In the genomic region with DNA sequence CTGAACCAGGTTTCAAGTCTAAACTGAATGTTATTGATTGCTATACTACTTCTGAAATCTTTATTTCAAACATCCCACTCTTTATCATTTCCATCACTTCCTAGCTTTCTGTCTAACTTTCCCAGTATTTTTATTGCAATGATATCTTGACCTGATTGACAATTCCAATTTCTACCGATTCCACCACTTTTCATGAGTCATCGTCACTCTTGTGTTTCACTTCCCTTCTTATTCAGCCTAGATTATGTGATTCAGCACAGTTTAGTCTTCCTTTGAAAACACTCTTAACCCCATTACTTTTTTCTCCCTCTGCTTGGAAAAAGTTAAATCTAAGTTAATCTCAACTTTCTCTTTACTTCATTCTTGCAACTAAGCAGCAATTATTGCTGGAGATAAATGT, we compare ENCODE assay signal across 1 cellular context.
TF ChIP-seq lines count a peak whose summit lies in the region.

No MANE protein-coding gene starts in this region.

TF ChIP-seq in K562, 482 proteins besides CTCF, POLR2A, EP300 and RAD21 (continued from another document):
- TF ChIP-seq, protein P1, sequence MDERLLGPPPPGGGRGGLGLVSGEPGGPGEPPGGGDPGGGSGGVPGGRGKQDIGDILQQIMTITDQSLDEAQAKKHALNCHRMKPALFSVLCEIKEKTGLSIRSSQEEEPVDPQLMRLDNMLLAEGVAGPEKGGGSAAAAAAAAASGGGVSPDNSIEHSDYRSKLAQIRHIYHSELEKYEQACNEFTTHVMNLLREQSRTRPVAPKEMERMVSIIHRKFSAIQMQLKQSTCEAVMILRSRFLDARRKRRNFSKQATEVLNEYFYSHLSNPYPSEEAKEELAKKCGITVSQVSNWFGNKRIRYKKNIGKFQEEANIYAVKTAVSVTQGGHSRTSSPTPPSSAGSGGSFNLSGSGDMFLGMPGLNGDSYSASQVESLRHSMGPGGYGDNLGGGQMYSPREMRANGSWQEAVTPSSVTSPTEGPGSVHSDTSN (CRISPR knock-in tag; IDR thresholded peaks at IDR 0.05; ENCODE audit: low read depth), result no peak
- TF ChIP-seq, protein P1 (tag; conservative IDR thresholded peaks at IDR 0.05; ENCODE audit: low read depth), result no peak
- TF ChIP-seq MXI1 (IDR thresholded peaks at IDR 0.05; ENCODE audit: low read depth, low read length) (no peak), SETDB1 (IDR thresholded peaks at IDR 0.05; ENCODE audit: low read length) (no peak), CHD2 (IDR thresholded peaks at IDR 0.05; ENCODE audit: low read depth, low read length) (no peak), SNRNP70 (optimal IDR thresholded peaks at IDR 0.05; ENCODE audit: low read depth, low read length) (no peak), NFE2 (IDR thresholded peaks at IDR 0.05; ENCODE audit: low read depth) (peak; percentile 86), ETV6 (IDR thresholded peaks at IDR 0.05; ENCODE audit: borderline replicate concordance in 1 of 2, low read depth in 2 of 2, low read length in 1 of 2) (no peak), ETV6 (CRISPR knock-in tag; IDR thresholded peaks at IDR 0.05; ENCODE audit: borderline replicate concordance) (no peak), FOXK1 (CRISPR knock-in tag; IDR thresholded peaks at IDR 0.05; ENCODE audit: borderline replicate concordance) (no peak), ZNF263 (CRISPR knock-in tag; IDR thresholded peaks at IDR 0.05; ENCODE audit: borderline replicate concordance) (no peak), PRMT5 (CRISPR knock-in tag; IDR thresholded peaks at IDR 0.05) (no peak), NFRKB (IDR thresholded peaks at IDR 0.05; ENCODE audit: low read depth) (no peak), MAFG (tag; conservative IDR thresholded peaks at IDR 0.05) (peak; percentile 93), TOE1 (IDR thresholded peaks at IDR 0.05; ENCODE audit: borderline replicate concordance) (0 out of 2 replicates have a peak, but pooled peaks have one; percentile 18), TOE1 (CRISPR knock-in tag; IDR thresholded peaks at IDR 0.05; ENCODE audit: borderline replicate concordance, low read depth) (no peak), SMAD2 (IDR thresholded peaks at IDR 0.05; ENCODE audit: low read depth, low read length) (no peak), RFX1 (IDR thresholded peaks at IDR 0.05) (no peak), GATAD2A (IDR thresholded peaks at IDR 0.05) (no peak), IRF2 (CRISPR knock-in tag; IDR thresholded peaks at IDR 0.05) (no peak), RBM17 (IDR thresholded peaks at IDR 0.05; ENCODE audit: borderline replicate concordance, low read depth, low read length) (no peak), CBX3 (IDR thresholded peaks at IDR 0.05; ENCODE audit: borderline replicate concordance in 1 of 2, low read length in 2 of 2) (no peak), ZNF57 (CRISPR knock-in tag; IDR thresholded peaks at IDR 0.05) (no peak), RFX7 (CRISPR knock-in tag; IDR thresholded peaks at IDR 0.05) (no peak), MYBL2 (IDR thresholded peaks at IDR 0.05; ENCODE audit: low read depth) (no peak), MYBL2 (CRISPR knock-in tag; IDR thresholded peaks at IDR 0.05; ENCODE audit: borderline replicate concordance) (no peak), ZSCAN32 (CRISPR knock-in tag; IDR thresholded peaks at IDR 0.05) (no peak), RFX5 (IDR thresholded peaks at IDR 0.05; ENCODE audit: low read depth, low read length) (no peak), STAT5A (IDR thresholded peaks at IDR 0.05; ENCODE audit: borderline replicate concordance, low read length) (no peak), ZNF165 (CRISPR knock-in tag; IDR thresholded peaks at IDR 0.05; ENCODE audit: borderline replicate concordance) (no peak), BDP1 (IDR thresholded peaks at IDR 0.05; ENCODE audit: insufficient read depth, insufficient read length) (no peak), CXXC5 (CRISPR knock-in tag; IDR thresholded peaks at IDR 0.05) (no peak)
- TF ChIP-seq, protein P2, sequence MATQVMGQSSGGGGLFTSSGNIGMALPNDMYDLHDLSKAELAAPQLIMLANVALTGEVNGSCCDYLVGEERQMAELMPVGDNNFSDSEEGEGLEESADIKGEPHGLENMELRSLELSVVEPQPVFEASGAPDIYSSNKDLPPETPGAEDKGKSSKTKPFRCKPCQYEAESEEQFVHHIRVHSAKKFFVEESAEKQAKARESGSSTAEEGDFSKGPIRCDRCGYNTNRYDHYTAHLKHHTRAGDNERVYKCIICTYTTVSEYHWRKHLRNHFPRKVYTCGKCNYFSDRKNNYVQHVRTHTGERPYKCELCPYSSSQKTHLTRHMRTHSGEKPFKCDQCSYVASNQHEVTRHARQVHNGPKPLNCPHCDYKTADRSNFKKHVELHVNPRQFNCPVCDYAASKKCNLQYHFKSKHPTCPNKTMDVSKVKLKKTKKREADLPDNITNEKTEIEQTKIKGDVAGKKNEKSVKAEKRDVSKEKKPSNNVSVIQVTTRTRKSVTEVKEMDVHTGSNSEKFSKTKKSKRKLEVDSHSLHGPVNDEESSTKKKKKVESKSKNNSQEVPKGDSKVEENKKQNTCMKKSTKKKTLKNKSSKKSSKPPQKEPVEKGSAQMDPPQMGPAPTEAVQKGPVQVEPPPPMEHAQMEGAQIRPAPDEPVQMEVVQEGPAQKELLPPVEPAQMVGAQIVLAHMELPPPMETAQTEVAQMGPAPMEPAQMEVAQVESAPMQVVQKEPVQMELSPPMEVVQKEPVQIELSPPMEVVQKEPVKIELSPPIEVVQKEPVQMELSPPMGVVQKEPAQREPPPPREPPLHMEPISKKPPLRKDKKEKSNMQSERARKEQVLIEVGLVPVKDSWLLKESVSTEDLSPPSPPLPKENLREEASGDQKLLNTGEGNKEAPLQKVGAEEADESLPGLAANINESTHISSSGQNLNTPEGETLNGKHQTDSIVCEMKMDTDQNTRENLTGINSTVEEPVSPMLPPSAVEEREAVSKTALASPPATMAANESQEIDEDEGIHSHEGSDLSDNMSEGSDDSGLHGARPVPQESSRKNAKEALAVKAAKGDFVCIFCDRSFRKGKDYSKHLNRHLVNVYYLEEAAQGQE (CRISPR knock-in tag; IDR thresholded peaks at IDR 0.05; ENCODE audit: low read depth), result no peak
- TF ChIP-seq, protein P3, sequence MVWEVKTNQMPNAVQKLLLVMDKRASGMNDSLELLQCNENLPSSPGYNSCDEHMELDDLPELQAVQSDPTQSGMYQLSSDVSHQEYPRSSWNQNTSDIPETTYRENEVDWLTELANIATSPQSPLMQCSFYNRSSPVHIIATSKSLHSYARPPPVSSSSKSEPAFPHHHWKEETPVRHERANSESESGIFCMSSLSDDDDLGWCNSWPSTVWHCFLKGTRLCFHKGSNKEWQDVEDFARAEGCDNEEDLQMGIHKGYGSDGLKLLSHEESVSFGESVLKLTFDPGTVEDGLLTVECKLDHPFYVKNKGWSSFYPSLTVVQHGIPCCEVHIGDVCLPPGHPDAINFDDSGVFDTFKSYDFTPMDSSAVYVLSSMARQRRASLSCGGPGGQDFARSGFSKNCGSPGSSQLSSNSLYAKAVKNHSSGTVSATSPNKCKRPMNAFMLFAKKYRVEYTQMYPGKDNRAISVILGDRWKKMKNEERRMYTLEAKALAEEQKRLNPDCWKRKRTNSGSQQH (CRISPR knock-in tag; IDR thresholded peaks at IDR 0.05), result no peak
- TF ChIP-seq, protein P4, sequence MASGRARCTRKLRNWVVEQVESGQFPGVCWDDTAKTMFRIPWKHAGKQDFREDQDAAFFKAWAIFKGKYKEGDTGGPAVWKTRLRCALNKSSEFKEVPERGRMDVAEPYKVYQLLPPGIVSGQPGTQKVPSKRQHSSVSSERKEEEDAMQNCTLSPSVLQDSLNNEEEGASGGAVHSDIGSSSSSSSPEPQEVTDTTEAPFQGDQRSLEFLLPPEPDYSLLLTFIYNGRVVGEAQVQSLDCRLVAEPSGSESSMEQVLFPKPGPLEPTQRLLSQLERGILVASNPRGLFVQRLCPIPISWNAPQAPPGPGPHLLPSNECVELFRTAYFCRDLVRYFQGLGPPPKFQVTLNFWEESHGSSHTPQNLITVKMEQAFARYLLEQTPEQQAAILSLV (tag; IDR thresholded peaks at IDR 0.05), result no peak
- TF ChIP-seq, protein P5, sequence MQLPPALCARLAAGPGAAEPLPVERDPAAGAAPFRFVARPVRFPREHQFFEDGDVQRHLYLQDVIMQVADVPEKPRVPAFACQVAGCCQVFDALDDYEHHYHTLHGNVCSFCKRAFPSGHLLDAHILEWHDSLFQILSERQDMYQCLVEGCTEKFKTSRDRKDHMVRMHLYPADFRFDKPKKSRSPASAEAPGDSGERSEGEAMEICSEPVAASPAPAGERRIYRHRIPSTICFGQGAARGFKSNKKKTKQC (CRISPR knock-in tag; IDR thresholded peaks at IDR 0.05), result no peak
- TF ChIP-seq, protein P6, sequence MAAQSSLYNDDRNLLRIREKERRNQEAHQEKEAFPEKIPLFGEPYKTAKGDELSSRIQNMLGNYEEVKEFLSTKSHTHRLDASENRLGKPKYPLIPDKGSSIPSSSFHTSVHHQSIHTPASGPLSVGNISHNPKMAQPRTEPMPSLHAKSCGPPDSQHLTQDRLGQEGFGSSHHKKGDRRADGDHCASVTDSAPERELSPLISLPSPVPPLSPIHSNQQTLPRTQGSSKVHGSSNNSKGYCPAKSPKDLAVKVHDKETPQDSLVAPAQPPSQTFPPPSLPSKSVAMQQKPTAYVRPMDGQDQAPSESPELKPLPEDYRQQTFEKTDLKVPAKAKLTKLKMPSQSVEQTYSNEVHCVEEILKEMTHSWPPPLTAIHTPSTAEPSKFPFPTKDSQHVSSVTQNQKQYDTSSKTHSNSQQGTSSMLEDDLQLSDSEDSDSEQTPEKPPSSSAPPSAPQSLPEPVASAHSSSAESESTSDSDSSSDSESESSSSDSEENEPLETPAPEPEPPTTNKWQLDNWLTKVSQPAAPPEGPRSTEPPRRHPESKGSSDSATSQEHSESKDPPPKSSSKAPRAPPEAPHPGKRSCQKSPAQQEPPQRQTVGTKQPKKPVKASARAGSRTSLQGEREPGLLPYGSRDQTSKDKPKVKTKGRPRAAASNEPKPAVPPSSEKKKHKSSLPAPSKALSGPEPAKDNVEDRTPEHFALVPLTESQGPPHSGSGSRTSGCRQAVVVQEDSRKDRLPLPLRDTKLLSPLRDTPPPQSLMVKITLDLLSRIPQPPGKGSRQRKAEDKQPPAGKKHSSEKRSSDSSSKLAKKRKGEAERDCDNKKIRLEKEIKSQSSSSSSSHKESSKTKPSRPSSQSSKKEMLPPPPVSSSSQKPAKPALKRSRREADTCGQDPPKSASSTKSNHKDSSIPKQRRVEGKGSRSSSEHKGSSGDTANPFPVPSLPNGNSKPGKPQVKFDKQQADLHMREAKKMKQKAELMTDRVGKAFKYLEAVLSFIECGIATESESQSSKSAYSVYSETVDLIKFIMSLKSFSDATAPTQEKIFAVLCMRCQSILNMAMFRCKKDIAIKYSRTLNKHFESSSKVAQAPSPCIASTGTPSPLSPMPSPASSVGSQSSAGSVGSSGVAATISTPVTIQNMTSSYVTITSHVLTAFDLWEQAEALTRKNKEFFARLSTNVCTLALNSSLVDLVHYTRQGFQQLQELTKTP (IDR thresholded peaks at IDR 0.05; ENCODE audit: low read depth in 1 of 2, partially characterized antibody in 2 of 2), result no peak
- TF ChIP-seq, protein P7, sequence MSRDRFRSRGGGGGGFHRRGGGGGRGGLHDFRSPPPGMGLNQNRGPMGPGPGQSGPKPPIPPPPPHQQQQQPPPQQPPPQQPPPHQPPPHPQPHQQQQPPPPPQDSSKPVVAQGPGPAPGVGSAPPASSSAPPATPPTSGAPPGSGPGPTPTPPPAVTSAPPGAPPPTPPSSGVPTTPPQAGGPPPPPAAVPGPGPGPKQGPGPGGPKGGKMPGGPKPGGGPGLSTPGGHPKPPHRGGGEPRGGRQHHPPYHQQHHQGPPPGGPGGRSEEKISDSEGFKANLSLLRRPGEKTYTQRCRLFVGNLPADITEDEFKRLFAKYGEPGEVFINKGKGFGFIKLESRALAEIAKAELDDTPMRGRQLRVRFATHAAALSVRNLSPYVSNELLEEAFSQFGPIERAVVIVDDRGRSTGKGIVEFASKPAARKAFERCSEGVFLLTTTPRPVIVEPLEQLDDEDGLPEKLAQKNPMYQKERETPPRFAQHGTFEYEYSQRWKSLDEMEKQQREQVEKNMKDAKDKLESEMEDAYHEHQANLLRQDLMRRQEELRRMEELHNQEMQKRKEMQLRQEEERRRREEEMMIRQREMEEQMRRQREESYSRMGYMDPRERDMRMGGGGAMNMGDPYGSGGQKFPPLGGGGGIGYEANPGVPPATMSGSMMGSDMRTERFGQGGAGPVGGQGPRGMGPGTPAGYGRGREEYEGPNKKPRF (IDR thresholded peaks at IDR 0.05; ENCODE audit: low read depth, low read length), result no peak
- TF ChIP-seq, protein P8, sequence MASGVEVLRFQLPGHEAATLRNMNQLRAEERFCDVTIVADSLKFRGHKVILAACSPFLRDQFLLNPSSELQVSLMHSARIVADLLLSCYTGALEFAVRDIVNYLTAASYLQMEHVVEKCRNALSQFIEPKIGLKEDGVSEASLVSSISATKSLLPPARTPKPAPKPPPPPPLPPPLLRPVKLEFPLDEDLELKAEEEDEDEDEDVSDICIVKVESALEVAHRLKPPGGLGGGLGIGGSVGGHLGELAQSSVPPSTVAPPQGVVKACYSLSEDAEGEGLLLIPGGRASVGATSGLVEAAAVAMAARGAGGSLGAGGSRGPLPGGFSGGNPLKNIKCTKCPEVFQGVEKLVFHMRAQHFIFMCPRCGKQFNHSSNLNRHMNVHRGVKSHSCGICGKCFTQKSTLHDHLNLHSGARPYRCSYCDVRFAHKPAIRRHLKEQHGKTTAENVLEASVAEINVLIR (CRISPR knock-in tag; IDR thresholded peaks at IDR 0.05), result no peak
- TF ChIP-seq, protein P9, sequence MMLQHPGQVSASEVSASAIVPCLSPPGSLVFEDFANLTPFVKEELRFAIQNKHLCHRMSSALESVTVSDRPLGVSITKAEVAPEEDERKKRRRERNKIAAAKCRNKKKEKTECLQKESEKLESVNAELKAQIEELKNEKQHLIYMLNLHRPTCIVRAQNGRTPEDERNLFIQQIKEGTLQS (IDR thresholded peaks at IDR 0.05), result peak; percentile 87
- TF ChIP-seq, protein P9 (CRISPR knock-in tag; conservative IDR thresholded peaks at IDR 0.05), result no peak
